In the genomic region with DNA sequence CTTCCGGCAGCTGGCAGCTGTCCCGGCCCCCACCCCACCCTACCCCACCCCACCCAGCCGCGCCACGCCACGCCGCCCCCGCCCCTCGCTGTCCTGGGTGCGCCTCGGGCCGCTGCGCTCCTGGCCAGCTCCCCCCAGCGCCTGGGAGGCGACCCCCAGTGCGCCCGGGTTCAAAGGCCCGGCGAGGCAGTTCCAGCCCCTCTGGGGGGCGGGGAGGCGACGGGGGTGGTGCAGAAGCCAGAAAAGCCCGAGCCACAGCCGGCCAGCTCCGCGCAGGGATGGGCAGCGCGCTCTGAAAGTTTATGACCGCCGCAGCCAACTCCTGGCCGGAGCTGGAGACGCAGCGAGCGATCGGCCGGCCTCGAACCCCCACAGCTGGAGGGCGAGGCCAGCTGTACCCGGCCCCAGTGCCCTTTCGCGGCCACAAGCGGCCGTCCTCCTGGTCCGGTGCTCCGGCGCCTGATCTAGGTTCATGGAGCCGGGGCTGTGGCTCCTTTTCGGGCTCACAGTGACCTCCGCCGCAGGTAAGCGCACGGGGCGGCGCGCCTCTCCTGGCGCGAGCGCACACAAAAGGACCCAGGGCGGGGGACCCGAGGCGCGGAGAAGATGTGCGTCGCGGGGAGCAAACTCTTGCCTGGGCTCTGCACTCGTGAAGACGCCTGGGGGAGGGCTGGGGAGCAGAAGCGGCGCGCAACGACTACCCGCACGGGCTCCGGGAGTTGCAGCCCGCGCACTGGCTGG, we compare ENCODE assay signal across 1 cellular context.
TF ChIP-seq lines count a peak whose summit lies in the region.

Gene EDN3 (plus strand): TSS at position 271 of the 741 bp plus-strand sequence. CDS start 202 bp downstream, at position 473.

TF ChIP-seq in H1, 55 proteins besides CTCF, POLR2A, EP300 and RAD21:
- TF ChIP-seq SP1 (IDR thresholded peaks at IDR 0.05; ENCODE audit: low read depth, low read length) (no peak), SUZ12 (IDR thresholded peaks at IDR 0.05; ENCODE audit: low read length) (peak; percentile 83; the same call in 1 of the 2 replicates), SIRT6 (IDR thresholded peaks at IDR 0.05; ENCODE audit: low read length) (no peak), SIN3A (conservative IDR thresholded peaks at IDR 0.05 in 1 of 2, IDR thresholded peaks at IDR 0.05 in 1 of 2; ENCODE audit: low read depth in 1 of 2, low read length in 2 of 2) (no peak), JUND (IDR thresholded peaks at IDR 0.05; ENCODE audit: low read length) (no peak), GABPA (IDR thresholded peaks at IDR 0.05; ENCODE audit: borderline replicate concordance, insufficient read depth, low read length) (no peak), YY1 (IDR thresholded peaks at IDR 0.05; ENCODE audit: low read depth, low read length) (no peak), TBP (IDR thresholded peaks at IDR 0.05; ENCODE audit: low read depth, low read length) (no peak), EGR1 (IDR thresholded peaks at IDR 0.05; ENCODE audit: borderline replicate concordance, low read depth, low read length) (no peak), CREB1 (IDR thresholded peaks at IDR 0.05) (no peak), CHD7 (IDR thresholded peaks at IDR 0.05; ENCODE audit: insufficient replicate concordance, low read length) (no peak), RXRA (IDR thresholded peaks at IDR 0.05; ENCODE audit: insufficient read depth, low read depth, low read length) (no peak), NRF1 (IDR thresholded peaks at IDR 0.05; ENCODE audit: low read depth, low read length) (no peak), GTF2F1 (IDR thresholded peaks at IDR 0.05; ENCODE audit: borderline replicate concordance, low read depth, low read length) (no peak), TCF12 (IDR thresholded peaks at IDR 0.05; ENCODE audit: low read depth, low read length) (no peak), BRCA1 (IDR thresholded peaks at IDR 0.05; ENCODE audit: low read depth, low read length) (no peak), HDAC2 (IDR thresholded peaks at IDR 0.05; ENCODE audit: borderline replicate concordance in 1 of 2, low read depth in 2 of 2, low read length in 2 of 2) (0 out of 4 replicates have a peak, but pooled peaks of 1 of the 2 experiments have one; percentile 31), BCL11A (IDR thresholded peaks at IDR 0.05; ENCODE audit: low read depth in 2 of 2, low read length in 2 of 2) (no peak), SRF (IDR thresholded peaks at IDR 0.05; ENCODE audit: low read depth, low read length) (no peak), NANOG (IDR thresholded peaks at IDR 0.05; ENCODE audit: insufficient read depth, low read depth, low read length, poor library complexity, severe bottlenecking) (no peak), HDAC6 (IDR thresholded peaks at IDR 0.05; ENCODE audit: low read depth, low read length) (no peak), CHD2 (IDR thresholded peaks at IDR 0.05; ENCODE audit: low read length) (no peak), KDM4A (IDR thresholded peaks at IDR 0.05; ENCODE audit: low read depth, low read length, severe bottlenecking) (peak; percentile 62), FOSL1 (IDR thresholded peaks at IDR 0.05; ENCODE audit: insufficient read depth, low read depth, low read length) (no peak), SP4 (IDR thresholded peaks at IDR 0.05; ENCODE audit: low read length) (no peak), JUN (IDR thresholded peaks at IDR 0.05; ENCODE audit: low read depth, low read length) (no peak), ASH2L (IDR thresholded peaks at IDR 0.05; ENCODE audit: low read length) (no peak), EZH2 (IDR thresholded peaks at IDR 0.05; ENCODE audit: low read depth, low read length, severe bottlenecking) (peak; percentile 65), KDM1A (IDR thresholded peaks at IDR 0.05; ENCODE audit: borderline replicate concordance, low read length) (peak; percentile 79; the same call in 1 of the 2 replicates)
